Comparison of ENCODE assay signal across 8 cellular contexts in genomic region chr1:48777219-48777895, GRCh38. TPM values are rescaled to one million over a fixed set of nuclear protein-coding genes. Genes with fewer than 3 reads are reported as not detected.
DNase-seq lines count a peak whose midpoint lies in the region; ATAC-seq and TF ChIP-seq lines count a peak whose summit lies in the region.

No MANE protein-coding gene starts in this region.

- H3K4me3 ChIP-seq in astrocyte of the spinal cord (ENCODE audit: low read depth, low read length) (peak overlapping the region; percentile 53), upper lobe of right lung (peak overlapping the region; percentile 77)

- peaks cover 36% of the 10 kb centered on the region for H3K4me1 Mint-ChIP-seq in activated naive CD4-positive, alpha-beta T cell treated with anti-CD3 and anti-CD28 coated beads for 36 hours (ENCODE audit: low read depth)

- H3K27ac Mint-ChIP-seq in activated naive CD4-positive, alpha-beta T cell treated with anti-CD3 and anti-CD28 coated beads for 36 hours: no peak overlapping the region
- peak overlapping the region in 1 of 2 donors; percentile 83 for H3K27ac Mint-ChIP-seq in activated naive CD4-positive, alpha-beta T cell treated with anti-CD3 and anti-CD28 coated beads, Interleukin-2, amount 50 U/mL, for 72 hours

- H3K9me3 ChIP-seq in upper lobe of right lung: no peaks in the 10 kb centered on the region

- intact Hi-C loops in activated naive CD4-positive, alpha-beta T cell treated with anti-CD3 and anti-CD28 coated beads for 36 hours (cut with micrococcal nuclease): loop anchor here (2.0 to 10.0 kb wide), 2 partner anchors 13 to 303 kb away; partner anchors contain the start of gene SPATA6
- intact Hi-C loops in upper lobe of right lung (cut with DNase I): no loop called here

- H3K36me3 Mint-ChIP-seq in activated naive CD4-positive, alpha-beta T cell treated with anti-CD3 and anti-CD28 coated beads for 36 hours (ENCODE audit: low read depth): peaks cover 4% of the 10 kb centered on the region
- peaks cover 6 to 37% of the 10 kb centered on the region in 2 donors for H3K36me3 Mint-ChIP-seq in activated naive CD4-positive, alpha-beta T cell treated with anti-CD3 and anti-CD28 coated beads, Interleukin-2, amount 50 U/mL, for 72 hours

- TF ChIP-seq CTCF in astrocyte of the spinal cord (IDR thresholded peaks at IDR 0.05; ENCODE audit: low read depth, low read length) (no peak), upper lobe of right lung (IDR thresholded peaks at IDR 0.05) (no peak)

- no peak for ATAC-seq in activated naive CD4-positive, alpha-beta T cell treated with anti-CD3 and anti-CD28 coated beads, Interleukin-2, amount 50 U/mL, for 72 hours
- peak; percentile 24 for ATAC-seq in upper lobe of right lung
- no peak for ATAC-seq in esophagus mucosa

- H3K36me3 ChIP-seq in upper lobe of right lung: no peaks in the 10 kb centered on the region

- H3K4me3 Mint-ChIP-seq in activated naive CD4-positive, alpha-beta T cell treated with anti-CD3 and anti-CD28 coated beads for 36 hours: peak overlapping the region; percentile 83

- CTCF ChIA-PET in activated naive CD4-positive, alpha-beta T cell treated with anti-CD3 and anti-CD28 coated beads for 36 hours (lab: Charles Lee): no interaction called here

- no peak overlapping the region for H3K27ac ChIP-seq in upper lobe of right lung

- no peaks in the 10 kb centered on the region for H3K27me3 ChIP-seq in upper lobe of right lung

- H3K9me3 Mint-ChIP-seq in activated naive CD4-positive, alpha-beta T cell treated with anti-CD3 and anti-CD28 coated beads for 36 hours: no peaks in the 10 kb centered on the region
- H3K9me3 Mint-ChIP-seq in activated naive CD4-positive, alpha-beta T cell treated with anti-CD3 and anti-CD28 coated beads, Interleukin-2, amount 50 U/mL, for 72 hours: no peaks in the 10 kb centered on the region

- H3K4me1 ChIP-seq in upper lobe of right lung: peaks cover 10% of the 10 kb centered on the region

- no peaks in the 10 kb centered on the region for H3K27me3 Mint-ChIP-seq in activated naive CD4-positive, alpha-beta T cell treated with anti-CD3 and anti-CD28 coated beads for 36 hours (ENCODE audit: low read depth)

- in situ Hi-C loops in astrocyte of the spinal cord (cut with HindIII; ENCODE audit: low sequenced_read_pairs): no loop called here

- DNase-seq in activated naive CD4-positive, alpha-beta T cell treated with anti-CD3 and anti-CD28 coated beads for 36 hours: no peak
- DNase-seq in activated naive CD4-positive, alpha-beta T cell treated with anti-CD3 and anti-CD28 coated beads, Interleukin-2, amount 50 U/mL, for 72 hours (ENCODE audit: low spot score in 2 of 2): no peak
- DNase-seq in astrocyte of the spinal cord (ENCODE audit: low read depth, low spot score) (no peak), medulla oblongata (ENCODE audit: extremely low spot score) (peak; percentile 26), upper lobe of right lung (no peak), T-helper 9 cell (no peak)
- DNase-seq in activated CD4-positive, alpha-beta T cell treated with anti-CD3 and anti-CD28 coated beads for 4 hours: no peak

RNA-seq across cellular contexts. Expression of gene BEND5, which starts 0.7 kb away (rescaled TPM):
- 1 to 10 TPM; 1.0 to 1.8 TPM for total RNA-seq in activated naive CD4-positive, alpha-beta T cell treated with anti-CD3 and anti-CD28 coated beads for 36 hours
- total RNA-seq in activated naive CD4-positive, alpha-beta T cell treated with anti-CD3 and anti-CD28 coated beads, Interleukin-2, amount 50 U/mL, for 72 hours: 10 to 100 TPM in 1 of 2 donors, under 1 TPM in 1; 0.73 to 51.0 TPM
- total RNA-seq in upper lobe of right lung (3.4 TPM), esophagus mucosa (0.24 TPM)
